Comparison of ENCODE assay signal across 1 cellular context in the genomic region with DNA sequence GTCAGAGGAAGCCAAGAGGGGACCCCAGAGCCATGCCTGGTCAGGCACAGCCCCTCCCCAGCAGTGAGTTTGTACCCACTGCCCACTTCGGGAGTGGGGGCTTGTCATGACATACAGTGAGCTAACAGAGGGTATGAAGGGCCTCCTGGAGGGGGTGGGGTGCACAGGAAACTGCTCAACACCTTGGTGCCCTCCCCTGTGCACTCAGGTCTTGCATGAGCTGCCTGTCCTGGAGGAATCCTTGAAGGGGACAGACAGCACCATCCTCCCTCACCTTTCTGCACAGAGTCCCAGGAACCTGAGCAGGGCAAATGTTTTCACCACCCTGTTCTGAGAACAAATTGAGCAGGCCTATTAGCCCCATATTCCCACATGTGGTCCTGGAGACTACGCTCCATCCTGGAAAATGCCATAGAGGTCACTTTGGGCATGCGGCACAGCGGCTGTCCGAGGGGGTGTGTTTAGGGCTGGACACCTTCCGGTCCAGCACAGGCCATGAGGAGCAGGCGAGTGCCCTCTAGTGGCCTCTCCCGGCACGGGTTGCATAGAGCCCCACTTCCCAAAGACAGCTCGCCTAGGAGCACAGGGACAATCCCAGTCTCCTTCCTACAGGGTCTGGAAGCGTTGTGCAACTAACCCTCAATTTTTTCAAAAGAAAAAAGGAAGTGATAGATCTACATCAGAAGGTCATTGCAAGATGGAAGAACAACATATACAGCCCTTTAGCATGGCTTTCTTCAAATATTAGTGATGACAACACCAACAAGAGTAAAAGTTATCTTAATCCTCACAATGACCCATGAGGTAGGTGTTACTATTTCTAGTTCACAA.
A peak's percentile ranks its signal among the peaks of the same experiment; 100 is the strongest.
TF ChIP-seq lines count a peak whose summit lies in the region.

No MANE protein-coding gene starts in this region.

TF ChIP-seq in GM23338, 12 proteins besides CTCF, POLR2A, EP300 and RAD21 (continued from another document):
- TF ChIP-seq, protein P1, sequence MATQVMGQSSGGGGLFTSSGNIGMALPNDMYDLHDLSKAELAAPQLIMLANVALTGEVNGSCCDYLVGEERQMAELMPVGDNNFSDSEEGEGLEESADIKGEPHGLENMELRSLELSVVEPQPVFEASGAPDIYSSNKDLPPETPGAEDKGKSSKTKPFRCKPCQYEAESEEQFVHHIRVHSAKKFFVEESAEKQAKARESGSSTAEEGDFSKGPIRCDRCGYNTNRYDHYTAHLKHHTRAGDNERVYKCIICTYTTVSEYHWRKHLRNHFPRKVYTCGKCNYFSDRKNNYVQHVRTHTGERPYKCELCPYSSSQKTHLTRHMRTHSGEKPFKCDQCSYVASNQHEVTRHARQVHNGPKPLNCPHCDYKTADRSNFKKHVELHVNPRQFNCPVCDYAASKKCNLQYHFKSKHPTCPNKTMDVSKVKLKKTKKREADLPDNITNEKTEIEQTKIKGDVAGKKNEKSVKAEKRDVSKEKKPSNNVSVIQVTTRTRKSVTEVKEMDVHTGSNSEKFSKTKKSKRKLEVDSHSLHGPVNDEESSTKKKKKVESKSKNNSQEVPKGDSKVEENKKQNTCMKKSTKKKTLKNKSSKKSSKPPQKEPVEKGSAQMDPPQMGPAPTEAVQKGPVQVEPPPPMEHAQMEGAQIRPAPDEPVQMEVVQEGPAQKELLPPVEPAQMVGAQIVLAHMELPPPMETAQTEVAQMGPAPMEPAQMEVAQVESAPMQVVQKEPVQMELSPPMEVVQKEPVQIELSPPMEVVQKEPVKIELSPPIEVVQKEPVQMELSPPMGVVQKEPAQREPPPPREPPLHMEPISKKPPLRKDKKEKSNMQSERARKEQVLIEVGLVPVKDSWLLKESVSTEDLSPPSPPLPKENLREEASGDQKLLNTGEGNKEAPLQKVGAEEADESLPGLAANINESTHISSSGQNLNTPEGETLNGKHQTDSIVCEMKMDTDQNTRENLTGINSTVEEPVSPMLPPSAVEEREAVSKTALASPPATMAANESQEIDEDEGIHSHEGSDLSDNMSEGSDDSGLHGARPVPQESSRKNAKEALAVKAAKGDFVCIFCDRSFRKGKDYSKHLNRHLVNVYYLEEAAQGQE (IDR thresholded peaks at IDR 0.05; ENCODE audit: unreplicated experiment), result no peak
- TF ChIP-seq, protein P2, sequence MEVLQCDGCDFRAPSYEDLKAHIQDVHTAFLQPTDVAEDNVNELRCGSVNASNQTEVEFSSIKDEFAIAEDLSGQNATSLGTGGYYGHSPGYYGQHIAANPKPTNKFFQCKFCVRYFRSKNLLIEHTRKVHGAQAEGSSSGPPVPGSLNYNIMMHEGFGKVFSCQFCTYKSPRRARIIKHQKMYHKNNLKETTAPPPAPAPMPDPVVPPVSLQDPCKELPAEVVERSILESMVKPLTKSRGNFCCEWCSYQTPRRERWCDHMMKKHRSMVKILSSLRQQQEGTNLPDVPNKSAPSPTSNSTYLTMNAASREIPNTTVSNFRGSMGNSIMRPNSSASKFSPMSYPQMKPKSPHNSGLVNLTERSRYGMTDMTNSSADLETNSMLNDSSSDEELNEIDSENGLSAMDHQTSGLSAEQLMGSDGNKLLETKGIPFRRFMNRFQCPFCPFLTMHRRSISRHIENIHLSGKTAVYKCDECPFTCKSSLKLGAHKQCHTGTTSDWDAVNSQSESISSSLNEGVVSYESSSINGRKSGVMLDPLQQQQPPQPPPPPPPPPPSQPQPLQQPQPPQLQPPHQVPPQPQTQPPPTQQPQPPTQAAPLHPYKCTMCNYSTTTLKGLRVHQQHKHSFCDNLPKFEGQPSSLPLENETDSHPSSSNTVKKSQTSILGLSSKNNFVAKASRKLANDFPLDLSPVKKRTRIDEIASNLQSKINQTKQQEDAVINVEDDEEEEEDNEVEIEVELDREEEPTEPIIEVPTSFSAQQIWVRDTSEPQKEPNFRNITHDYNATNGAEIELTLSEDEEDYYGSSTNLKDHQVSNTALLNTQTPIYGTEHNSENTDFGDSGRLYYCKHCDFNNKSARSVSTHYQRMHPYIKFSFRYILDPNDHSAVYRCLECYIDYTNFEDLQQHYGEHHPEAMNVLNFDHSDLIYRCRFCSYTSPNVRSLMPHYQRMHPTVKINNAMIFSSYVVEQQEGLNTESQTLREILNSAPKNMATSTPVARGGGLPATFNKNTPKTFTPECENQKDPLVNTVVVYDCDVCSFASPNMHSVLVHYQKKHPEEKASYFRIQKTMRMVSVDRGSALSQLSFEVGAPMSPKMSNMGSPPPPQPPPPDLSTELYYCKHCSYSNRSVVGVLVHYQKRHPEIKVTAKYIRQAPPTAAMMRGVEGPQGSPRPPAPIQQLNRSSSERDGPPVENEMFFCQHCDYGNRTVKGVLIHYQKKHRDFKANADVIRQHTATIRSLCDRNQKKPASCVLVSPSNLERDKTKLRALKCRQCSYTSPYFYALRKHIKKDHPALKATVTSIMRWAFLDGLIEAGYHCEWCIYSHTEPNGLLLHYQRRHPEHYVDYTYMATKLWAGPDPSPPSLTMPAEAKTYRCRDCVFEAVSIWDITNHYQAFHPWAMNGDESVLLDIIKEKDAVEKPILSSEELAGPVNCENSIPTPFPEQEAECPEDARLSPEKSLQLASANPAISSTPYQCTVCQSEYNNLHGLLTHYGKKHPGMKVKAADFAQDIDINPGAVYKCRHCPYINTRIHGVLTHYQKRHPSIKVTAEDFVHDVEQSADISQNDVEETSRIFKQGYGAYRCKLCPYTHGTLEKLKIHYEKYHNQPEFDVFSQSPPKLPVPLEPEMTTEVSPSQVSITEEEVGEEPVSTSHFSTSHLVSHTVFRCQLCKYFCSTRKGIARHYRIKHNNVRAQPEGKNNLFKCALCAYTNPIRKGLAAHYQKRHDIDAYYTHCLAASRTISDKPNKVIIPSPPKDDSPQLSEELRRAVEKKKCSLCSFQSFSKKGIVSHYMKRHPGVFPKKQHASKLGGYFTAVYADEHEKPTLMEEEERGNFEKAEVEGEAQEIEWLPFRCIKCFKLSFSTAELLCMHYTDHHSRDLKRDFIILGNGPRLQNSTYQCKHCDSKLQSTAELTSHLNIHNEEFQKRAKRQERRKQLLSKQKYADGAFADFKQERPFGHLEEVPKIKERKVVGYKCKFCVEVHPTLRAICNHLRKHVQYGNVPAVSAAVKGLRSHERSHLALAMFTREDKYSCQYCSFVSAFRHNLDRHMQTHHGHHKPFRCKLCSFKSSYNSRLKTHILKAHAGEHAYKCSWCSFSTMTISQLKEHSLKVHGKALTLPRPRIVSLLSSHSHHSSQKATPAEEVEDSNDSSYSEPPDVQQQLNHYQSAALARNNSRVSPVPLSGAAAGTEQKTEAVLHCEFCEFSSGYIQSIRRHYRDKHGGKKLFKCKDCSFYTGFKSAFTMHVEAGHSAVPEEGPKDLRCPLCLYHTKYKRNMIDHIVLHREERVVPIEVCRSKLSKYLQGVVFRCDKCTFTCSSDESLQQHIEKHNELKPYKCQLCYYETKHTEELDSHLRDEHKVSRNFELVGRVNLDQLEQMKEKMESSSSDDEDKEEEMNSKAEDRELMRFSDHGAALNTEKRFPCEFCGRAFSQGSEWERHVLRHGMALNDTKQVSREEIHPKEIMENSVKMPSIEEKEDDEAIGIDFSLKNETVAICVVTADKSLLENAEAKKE (CRISPR knock-in tag; IDR thresholded peaks at IDR 0.05), result 0 out of 2 replicates have a peak, but pooled peaks have one; percentile 2
